ENCODE assay signal across 17 cellular contexts in genomic region chr4:38077791-38078489, GRCh38.
DNase-seq lines count a peak whose midpoint lies in the region; ATAC-seq, FAIRE-seq and TF ChIP-seq lines count a peak whose summit lies in the region.
"Had no signal": no experiment of that assay in that cellular context is flagged by ENCODE, and none has a peak within 500 bp of the region (broad histone marks: within the 10 kb centered on the region; RNA-seq: fewer than 3 reads in every experiment).

No MANE protein-coding gene starts in this region.

- no peak overlapping the region for H3K4me3 ChIP-seq in astrocyte (ENCODE audit: insufficient read depth, low read depth, low read length)
- no peak overlapping the region for H3K4me3 ChIP-seq in tibial nerve
- H3K4me3 ChIP-seq: gastrocnemius medialis had no signal

- H3K4me3 Mint-ChIP-seq in activated T-cell treated with anti-CD3 and anti-CD28 coated beads, Interleukin-2, amount 50 U/mL, for 24 hours = no peak overlapping the region
- H3K4me3 Mint-ChIP-seq in astrocyte (ENCODE audit: unreplicated experiment) = no peak overlapping the region
- H3K4me3 Mint-ChIP-seq in naive B cell = no peak overlapping the region
- H3K4me3 Mint-ChIP-seq: activated naive CD4-positive, alpha-beta T cell treated with anti-CD3 and anti-CD28 coated beads, Interleukin-2, amount 10 ng/mL, durations not matched to agents 7 days and 5 days had no signal

- no peaks in the 10 kb centered on the region for H3K9me3 Mint-ChIP-seq in activated T-cell treated with anti-CD3 and anti-CD28 coated beads, Interleukin-2, amount 50 U/mL, for 24 hours
- H3K9me3 Mint-ChIP-seq in astrocyte (ENCODE audit: unreplicated experiment) = no peaks in the 10 kb centered on the region
- H3K9me3 Mint-ChIP-seq in naive B cell = no peaks in the 10 kb centered on the region
- H3K9me3 Mint-ChIP-seq: activated naive CD4-positive, alpha-beta T cell treated with anti-CD3 and anti-CD28 coated beads, Interleukin-2, amount 10 ng/mL, durations not matched to agents 7 days and 5 days had no signal

- TF ChIP-seq POLR2A in tibial nerve (IDR thresholded peaks at IDR 0.05) = no peak

- no peaks in the 10 kb centered on the region for H4K20me1 ChIP-seq in astrocyte (ENCODE audit: insufficient read depth, low read length)

- DNase-seq in activated T-cell treated with anti-CD3 and anti-CD28 coated beads, Interleukin-2, amount 50 U/mL, for 24 hours = no peak
- DNase-seq in activated T-cell treated with anti-CD3 and anti-CD28 coated beads, Interleukin-2, amount 50 U/mL, for 48 hours = no peak
- DNase-seq in astrocyte (ENCODE audit: low read depth) (no peak), naive B cell (no peak), tibial nerve (ENCODE audit: low spot score in 2 of 2) (no peak), GM10266 (ENCODE audit: extremely low spot score) (no peak)
- DNase-seq: ACHN; activated naive CD4-positive, alpha-beta T cell treated with anti-CD3 and anti-CD28 coated beads, Interleukin-2, amount 10 ng/mL, durations not matched to agents 7 days and 5 days; caudate nucleus; COR-L47; gastrocnemius medialis; NCI-H1436 treated with DMSO at 0.1 percent for 48 hours; NCI-H524; stimulated activated naive CD4-positive, alpha-beta T cell treated with Interleukin-2 at 50 U/mL for 16 hours; WERI-Rb-1 had no signal

- ATAC-seq in naive B cell (ENCODE audit: low read depth in 2 of 2) (no peak), HG02884 (IDR thresholded peaks at IDR 0.05; ENCODE audit: unreplicated experiment) (no peak), GM18861 (IDR thresholded peaks at IDR 0.05; ENCODE audit: unreplicated experiment) (no peak)
- ATAC-seq: gastrocnemius medialis had no signal

- H2AFZ ChIP-seq in astrocyte (ENCODE audit: low read depth, low read length) = no peak overlapping the region

- TF ChIP-seq EP300 in tibial nerve (IDR thresholded peaks at IDR 0.05) = no peak

- no peak for TF ChIP-seq CTCF in astrocyte (IDR thresholded peaks at IDR 0.05; ENCODE audit: insufficient read depth, low read depth, low read length)
- no peak for TF ChIP-seq CTCF in tibial nerve (IDR thresholded peaks at IDR 0.05)
- no peak for TF ChIP-seq CTCF in GM10266 (IDR thresholded peaks at IDR 0.05; ENCODE audit: control insufficient read depth, insufficient read depth, low read depth, missing control alignments)

- H3K36me3 ChIP-seq in astrocyte (ENCODE audit: insufficient read depth, low read length) (peaks cover 2% of the 10 kb centered on the region), tibial nerve (no peaks in the 10 kb centered on the region)
- H3K36me3 ChIP-seq: gastrocnemius medialis had no signal

- H3K4me2 ChIP-seq in astrocyte (ENCODE audit: low read length) = no peak overlapping the region

- no peaks in the 10 kb centered on the region for H3K9me3 ChIP-seq in astrocyte (ENCODE audit: insufficient read depth, low read depth, low read length)
- no peaks in the 10 kb centered on the region for H3K9me3 ChIP-seq in tibial nerve
- H3K9me3 ChIP-seq: gastrocnemius medialis had no signal

- no peaks in the 10 kb centered on the region for H3K27me3 Mint-ChIP-seq in activated T-cell treated with anti-CD3 and anti-CD28 coated beads, Interleukin-2, amount 50 U/mL, for 24 hours
- H3K27me3 Mint-ChIP-seq in astrocyte (ENCODE audit: low read depth, unreplicated experiment) (no peaks in the 10 kb centered on the region), naive B cell (no peaks in the 10 kb centered on the region)
- H3K27me3 Mint-ChIP-seq: activated naive CD4-positive, alpha-beta T cell treated with anti-CD3 and anti-CD28 coated beads, Interleukin-2, amount 10 ng/mL, durations not matched to agents 7 days and 5 days had no signal

- H3K79me2 ChIP-seq in astrocyte (ENCODE audit: insufficient read depth, low read length) = no peaks in the 10 kb centered on the region

- H3K9ac ChIP-seq in astrocyte (ENCODE audit: low read length) = peak overlapping the region; percentile 76

- H3K4me1 ChIP-seq in astrocyte (ENCODE audit: insufficient read depth, low read length) = peaks cover 28% of the 10 kb centered on the region
- peaks cover 0 to 51% (median 26%) of the 10 kb centered on the region in 4 donors for H3K4me1 ChIP-seq in tibial nerve

- peak overlapping the region; percentile 75 for H3K27ac Mint-ChIP-seq in activated T-cell treated with anti-CD3 and anti-CD28 coated beads, Interleukin-2, amount 50 U/mL, for 24 hours
- peak overlapping the region; percentile 64 for H3K27ac Mint-ChIP-seq in astrocyte (ENCODE audit: unreplicated experiment)
- peak overlapping the region; percentile 18 to 92 (median 72) for H3K27ac Mint-ChIP-seq in naive B cell

- peaks cover 33% of the 10 kb centered on the region for H3K4me1 Mint-ChIP-seq in activated T-cell treated with anti-CD3 and anti-CD28 coated beads, Interleukin-2, amount 50 U/mL, for 24 hours (ENCODE audit: low read depth)
- H3K4me1 Mint-ChIP-seq in astrocyte (ENCODE audit: low read depth, unreplicated experiment) (peaks cover 23% of the 10 kb centered on the region), naive B cell (peaks cover 24 to 41% (median 40%) of the 10 kb centered on the region in 3 donors)

- peaks cover 58% of the 10 kb centered on the region for H3K36me3 Mint-ChIP-seq in activated T-cell treated with anti-CD3 and anti-CD28 coated beads, Interleukin-2, amount 50 U/mL, for 24 hours (ENCODE audit: low read depth)
- H3K36me3 Mint-ChIP-seq in astrocyte (ENCODE audit: low read depth, unreplicated experiment) (peaks cover 14% of the 10 kb centered on the region), naive B cell (peaks cover 10 to 34% of the 10 kb centered on the region in 2 donors)

- FAIRE-seq in astrocyte (lab: Jason Lieb, UNC) = no peak

- H3K27ac ChIP-seq in astrocyte (ENCODE audit: low read depth, low read length) = peak overlapping the region; percentile 90
- peak overlapping the region in 3 of 4 donors; percentile 56 to 79 (median 72) for H3K27ac ChIP-seq in tibial nerve
- H3K27ac ChIP-seq: WERI-Rb-1 had no signal

- no peaks in the 10 kb centered on the region for H3K27me3 ChIP-seq in astrocyte (ENCODE audit: insufficient read depth, low read length)
- H3K27me3 ChIP-seq in tibial nerve = no peaks in the 10 kb centered on the region
- H3K27me3 ChIP-seq: gastrocnemius medialis had no signal

- 80 to 85% methylated on average over 12 of the region's 12 CpGs for WGBS in tibial nerve, 2 donors
